21 cellular contexts compared by ENCODE assay signal in genomic region chr2:109028280-109028679, GRCh38. TPM values are rescaled to one million over a fixed set of nuclear protein-coding genes. Genes with fewer than 3 reads are reported as not detected.
DNase-seq lines count a peak whose midpoint lies in the region; ATAC-seq, FAIRE-seq and TF ChIP-seq lines count a peak whose summit lies in the region.
"Had no signal": no experiment of that assay in that cellular context is flagged by ENCODE, and none has a peak within 500 bp of the region (broad histone marks: within the 10 kb centered on the region; RNA-seq: fewer than 3 reads in every experiment).

No MANE protein-coding gene starts in this region.

- intact Hi-C loops in GM12878 (cut with micrococcal nuclease; ENCODE audit: unreplicated experiment): no loop called here

- H3K36me3 ChIP-seq in HEK293 (ENCODE audit: control insufficient read depth in 2 of 2, insufficient read depth in 1 of 2, low read length in 2 of 2) (no peaks in the 10 kb centered on the region), GM12878 (ENCODE audit: control insufficient read depth in 2 of 2, insufficient read depth in 2 of 2, low read length in 1 of 2) (no peaks in the 10 kb centered on the region), neural progenitor cell (no peaks in the 10 kb centered on the region)
- H3K36me3 ChIP-seq: SJCRH30 had no signal

- FAIRE-seq in GM12878 (lab: Jason Lieb, UNC): no peak

- CTCF ChIA-PET in HEK293 (lab: Yijun Ruan, JAX) (interaction anchor here (0.7 kb wide), 1 partner anchor 269 kb away, joined by 3 read pairs; no protein-coding TSS in a partner anchor), GM12878 (lab: Yijun Ruan, JAX) (no interaction called here)

- H2AFZ ChIP-seq in GM12878 (ENCODE audit: control insufficient read depth, low read depth, low read length): no peak overlapping the region
- no peak overlapping the region for H2AFZ ChIP-seq in neural progenitor cell (replicated peaks)

- H3K79me2 ChIP-seq in GM12878 (ENCODE audit: control insufficient read depth, insufficient read depth, low read length) (no peaks in the 10 kb centered on the region), neural progenitor cell (ENCODE audit: low read depth) (no peaks in the 10 kb centered on the region)

- ATAC-seq in GM12878: 0 out of 3 replicates have a peak, but pooled peaks have one; percentile 13
- ATAC-seq in HG03521 (IDR thresholded peaks at IDR 0.05; ENCODE audit: unreplicated experiment): no peak

- no peak for TF ChIP-seq EP300 in GM12878 (IDR thresholded peaks at IDR 0.05; ENCODE audit: borderline replicate concordance in 1 of 2, control insufficient read depth in 1 of 2, low read depth in 2 of 2, low read length in 2 of 2)

- H3K27ac ChIP-seq in HEK293 (ENCODE audit: extremely low read depth, low read depth, low read length): no peak overlapping the region; the same call in 1 of the 2 replicates
- no peak overlapping the region for H3K27ac ChIP-seq in GM12878 (ENCODE audit: control insufficient read depth, insufficient read depth)
- H3K27ac ChIP-seq in neural progenitor cell: no peak overlapping the region
- H3K27ac ChIP-seq: BLaER1 treated with 17β-estradiol and CSF1 and Interleukin-3, amounts not matched to agents 10 nM and 100 nM; RWPE1; SJCRH30 had no signal

- H3K9ac ChIP-seq in GM12878 (ENCODE audit: control insufficient read depth, insufficient read depth, low read length) (no peak overlapping the region), neural progenitor cell (no peak overlapping the region)
- H3K9ac ChIP-seq: BLaER1 treated with 17β-estradiol and CSF1 and Interleukin-3, amounts not matched to agents 10 nM and 100 nM had no signal

- no peak for TF ChIP-seq POLR2A in GM12878 (IDR thresholded peaks at IDR 0.05; ENCODE audit: low read depth, low read length)

- H3K4me1 ChIP-seq in HEK293 (ENCODE audit: control insufficient read depth, insufficient read depth, low read length) (peaks cover 33% of the 10 kb centered on the region), GM12878 (ENCODE audit: control insufficient read depth, insufficient read depth, low read length) (peaks cover 6% of the 10 kb centered on the region), neural progenitor cell (peaks cover 24% of the 10 kb centered on the region)
- H3K4me1 ChIP-seq: SJCRH30 had no signal

- H4K20me1 ChIP-seq in GM12878 (ENCODE audit: control insufficient read depth, insufficient read depth) (no peaks in the 10 kb centered on the region), neural progenitor cell (ENCODE audit: low read depth) (no peaks in the 10 kb centered on the region)
- H4K20me1 ChIP-seq: BLaER1 treated with 17β-estradiol and CSF1 and Interleukin-3, amounts not matched to agents 10 nM and 100 nM had no signal

- no peak overlapping the region for H3K4me3 Mint-ChIP-seq in neural progenitor cell

- H3K4me3 ChIP-seq in HEK293 (ENCODE audit: low read depth, low read length) (no peak overlapping the region), GM12878 (no peak overlapping the region), neural progenitor cell (no peak overlapping the region)
- H3K4me3 ChIP-seq: BLaER1 treated with 17β-estradiol and CSF1 and Interleukin-3, amounts not matched to agents 10 nM and 100 nM; SJCRH30 had no signal

- H3K9me3 ChIP-seq in HEK293 (ENCODE audit: control insufficient read depth, insufficient read depth, low read depth, low read length) (no peaks in the 10 kb centered on the region), GM12878 (replicated peaks; ENCODE audit: control insufficient read depth, insufficient read depth, low read length) (no peaks in the 10 kb centered on the region; the same call in 2 of the 3 replicates), neural progenitor cell (ENCODE audit: low read depth) (no peaks in the 10 kb centered on the region)
- H3K9me3 ChIP-seq: SJCRH30 had no signal

- no peak for TF ChIP-seq RAD21 in GM12878 (IDR thresholded peaks at IDR 0.05; ENCODE audit: insufficient read depth, low read depth, low read length)

- peaks cover 2% of the 10 kb centered on the region for H3K36me3 Mint-ChIP-seq in neural progenitor cell

- peaks cover 3% of the 10 kb centered on the region for H3K9me3 Mint-ChIP-seq in neural progenitor cell

- H3K27me3 ChIP-seq in GM12878 (replicated peaks in 1 of 2; ENCODE audit: control insufficient read depth in 2 of 2, insufficient read depth in 2 of 2, low read length in 1 of 2): no peaks in the 10 kb centered on the region
- peaks cover 33% of the 10 kb centered on the region for H3K27me3 ChIP-seq in neural progenitor cell
- H3K27me3 ChIP-seq: SJCRH30 had no signal

- H3K4me1 Mint-ChIP-seq in neural progenitor cell: peaks cover 39% of the 10 kb centered on the region

- no peak overlapping the region for H3K4me2 ChIP-seq in GM12878 (ENCODE audit: control insufficient read depth, insufficient read depth)
- no peak overlapping the region for H3K4me2 ChIP-seq in neural progenitor cell
- H3K4me2 ChIP-seq: BLaER1 treated with 17β-estradiol and CSF1 and Interleukin-3, amounts not matched to agents 10 nM and 100 nM had no signal

- H3K27me3 Mint-ChIP-seq in neural progenitor cell (ENCODE audit: insufficient read depth, low read depth): peaks cover 14% of the 10 kb centered on the region

- in situ Hi-C loops in GM12878 (cut with MboI): no loop called here

- no TSS peak for BruUV-seq in GM12878 (replicated peaks; lab: Mats Ljungman, UMichigan)

- peak; percentile 10 for DNase-seq in NCI-H82 (lab: John Stamatoyannopoulos, UW)
- no peak for DNase-seq in NCI-H82 treated with DMSO at 0.1 percent for 48 hours (lab: John Stamatoyannopoulos, UW; ENCODE audit: unreplicated experiment)
- DNase-seq in GM12878 (ENCODE audit: low read depth, low spot score): no peak
- no peak for DNase-seq in neural progenitor cell (ENCODE audit: low spot score)
- DNase-seq in NCI-H2227 treated with DMSO at 0.1 percent for 48 hours (lab: John Stamatoyannopoulos, UW): no peak
- DNase-seq in C1 segment of cervical spinal cord (lab: John Stamatoyannopoulos, UW): no peak
- DNase-seq: 8988T, COR-L47, DMS79 treated with DMSO at 0.1 percent for 48 hours, GDM1, GOT3, NCI-H1436, NCI-H2029 treated with DMSO at 0.1 percent for 48 hours, NCI-H524, OCI-M1, SJCRH30, SW 1271 had no signal

- 39% methylated on average over 6 of the region's 6 CpGs for WGBS in GM12878 (ENCODE audit: insufficient coverage, insufficient replicate concordance, low lambda C conversion rate, missing lambda C conversion rate)

- POLR2A ChIA-PET in HEK293 (lab: Yijun Ruan, JAX) (no interaction called here), GM12878 (lab: Charles Lee) (no interaction called here)

- RAD21 ChIA-PET in GM12878 (lab: Charles Lee; ENCODE audit: unreplicated experiment): no interaction called here

- H3K27ac Mint-ChIP-seq in neural progenitor cell: peak overlapping the region; percentile 85

- SMC1A ChIA-PET in GM12878 (lab: Charles Lee; ENCODE audit: uncharacterized antibody, unreplicated experiment): no interaction called here

- H3F3A ChIP-seq in neural progenitor cell (ENCODE audit: low read depth): peaks cover 14% of the 10 kb centered on the region

- TF ChIP-seq CTCF in HEK293 (tag by site-specific recombination; IDR thresholded peaks at IDR 0.05) (peak; percentile 22; the same call in 1 of the 2 replicates), GM12878 (IDR thresholded peaks at IDR 0.05 in 2 of 3, conservative IDR thresholded peaks at IDR 0.05 in 1 of 3; ENCODE audit: control insufficient read depth in 2 of 3, extremely low read depth in 1 of 3, insufficient read depth in 1 of 3, low read depth in 3 of 3, low read length in 3 of 3) (0 out of 6 replicates have a peak, but pooled peaks of 1 of the 3 experiments have one; percentile 1), neural progenitor cell (IDR thresholded peaks at IDR 0.05) (no peak)

TF ChIP-seq in HEK293, 187 proteins besides CTCF, POLR2A, EP300 and RAD21:
- TF ChIP-seq ZNF221 (tag by site-specific recombination; IDR thresholded peaks at IDR 0.05; ENCODE audit: borderline replicate concordance) (no peak), ZNF292 (tag by site-specific recombination; IDR thresholded peaks at IDR 0.05; ENCODE audit: borderline replicate concordance, low read depth) (no peak)

TF ChIP-seq in GM12878, 131 proteins besides CTCF, POLR2A, EP300 and RAD21 (continues in another document):
- TF ChIP-seq ZSCAN29 (IDR thresholded peaks at IDR 0.05) (no peak), YBX1 (IDR thresholded peaks at IDR 0.05) (no peak), SUPT20H (IDR thresholded peaks at IDR 0.05; ENCODE audit: borderline replicate concordance, control insufficient read depth, low read depth, low read length) (no peak), ZNF622 (IDR thresholded peaks at IDR 0.05) (no peak), NR2C2 (IDR thresholded peaks at IDR 0.05; ENCODE audit: borderline replicate concordance, control insufficient read depth, insufficient read length, low read depth) (no peak)

RNA-seq across cellular contexts. Expression of gene EDAR, which starts 39.3 kb away (rescaled TPM):
- not detected in 2 replicates for total RNA-seq in GM12878 (2013; cell fraction: nucleolus; rRNA removed)
- not detected in 2 replicates for total RNA-seq in GM12878 (2014; rRNA removed)
- total RNA-seq in GM12878 (2014; rRNA removed; fragmentation: Illumina TruSeq; extraction: Trizol): not detected in 2 replicates
- total RNA-seq in GM12878 (2021): 0.05 TPM in 1 of 2 replicates, not detected in the other
- polyA plus RNA-seq in GM12878 (2011; ENCODE audit: low read depth): not detected
- not detected in 2 replicates for polyA plus RNA-seq in GM12878 (2011; rRNA removed)
- not detected in 2 replicates for polyA plus RNA-seq in GM12878 (2011; cell fraction: cytosol; rRNA removed)
- polyA plus RNA-seq in GM12878 (2011; cell fraction: nucleus; rRNA removed): not detected in 2 replicates
- 0.03 TPM in 1 of 2 replicates, not detected in the other for polyA plus RNA-seq in GM12878 (2012)
- polyA plus RNA-seq in GM12878 (2014; fragmentation: Illumina TruSeq; extraction: Trizol): not detected in 2 replicates
- polyA plus RNA-seq in GM12878 (2014; fragmentation: Nextera tagmentation; extraction: Ambion mirVana): not detected
- 0.04 TPM in 1 of 2 replicates, not detected in the other for polyA plus RNA-seq in GM12878 (2014; rRNA removed)
- not detected for polyA plus RNA-seq in GM12878 (2016; fragmentation: Nextera tagmentation; extraction: Ambion mirVana)
- polyA minus RNA-seq in GM12878 (2011; rRNA and poly(A)+ RNA removed): not detected in 2 replicates
- not detected in 2 replicates for polyA minus RNA-seq in GM12878 (2011; cell fraction: cytosol; rRNA and poly(A)+ RNA removed)
- not detected in 2 replicates for polyA minus RNA-seq in GM12878 (2011; cell fraction: nucleus; rRNA and poly(A)+ RNA removed)
- total RNA-seq in neural progenitor cell (ENCODE audit: low replicate concordance): not detected in 2 replicates
- total RNA-seq: SJCRH30 had no signal
